ENCODE assay signal across 25 cellular contexts in genomic region chr6:104109806-104110205, GRCh38.
"Had no signal": no experiment of that assay in that cellular context is flagged by ENCODE, and none has a peak within 500 bp of the region (broad histone marks: within the 10 kb centered on the region; RNA-seq: fewer than 3 reads in every experiment).

No MANE protein-coding gene starts in this region.

- H3K4me3 ChIP-seq: prostate gland, right lobe of liver, sigmoid colon, stomach, thoracic aorta, thyroid gland, tibial nerve, upper lobe of left lung, vagina had no signal

- DNase-seq: naive thymus-derived CD8-positive, alpha-beta T cell; nephron progenitor cell; nucleus accumbens; right cardiac atrium; right lobe of liver; sigmoid colon; small intestine; stimulated activated CD4-positive, alpha-beta T cell treated with anti-CD3 and anti-CD28 coated beads, Interleukin-15, amount 100 ng/mL, for 24 hours; stimulated activated CD4-positive, alpha-beta T cell treated with anti-CD3 and anti-CD28 coated beads, Interleukin-2, amount 100 ng/mL, for 24 hours; stimulated activated CD4-positive, alpha-beta T cell treated with anti-CD3 and anti-CD28 coated beads, Interleukin-2, amount 100 ng/mL, for 48 hours; stimulated activated CD4-positive, alpha-beta T cell treated with anti-CD3 and anti-CD28 coated beads, Interleukin-4, amount 100 ng/mL, for 24 hours; stimulated activated naive B cell treated with anti-CD40 and anti-IgM and Interleukin-4, amounts not matched to agents 10 μg/mL and 1 μg/mL and 100 μg/mL, for 72 hours; stimulated activated naive CD4-positive, alpha-beta T cell treated with Interleukin-2 at 50 U/mL for 16 hours; stomach; thyroid gland; trophoblast cell; upper lobe of left lung had no signal

- ATAC-seq: naive thymus-derived CD8-positive, alpha-beta T cell; natural killer cell treated with Interleukin-12 subunit alpha and Interleukin-12 subunit beta and Interleukin-15 and Interleukin-18, amount 100 ng/mL, for 72 hours; right cardiac atrium; right lobe of liver; stimulated activated effector memory CD8-positive, alpha-beta T cell treated with anti-CD3 and anti-CD28 coated beads, Interleukin-12 subunit alpha, Interleukin-12 subunit beta, amount 100 ng/mL, for 72 hours; stimulated activated naive B cell treated with anti-CD40 and anti-IgM and Interleukin-4, amounts not matched to agents 10 μg/mL and 1 μg/mL and 100 μg/mL, for 72 hours had no signal

- H3K4me1 ChIP-seq: parathyroid adenoma, prostate gland, right lobe of liver, sigmoid colon, stomach, thyroid gland, tibial nerve, upper lobe of left lung, vagina had no signal

- H3K9ac ChIP-seq: parathyroid adenoma had no signal

- H3K79me2 ChIP-seq: parathyroid adenoma had no signal

- H2AFZ ChIP-seq: parathyroid adenoma had no signal

- H3K36me3 ChIP-seq: neutrophil, prostate gland, right lobe of liver, sigmoid colon, stomach, thoracic aorta, thyroid gland, tibial nerve, upper lobe of left lung, vagina had no signal

- H3K27ac ChIP-seq: neutrophil, parathyroid adenoma, prostate gland, right lobe of liver, sigmoid colon, stomach, thoracic aorta, thyroid gland, tibial nerve, upper lobe of left lung, vagina had no signal

- H3K9me3 ChIP-seq: neutrophil, prostate gland, right lobe of liver, sigmoid colon, stomach, thoracic aorta, thyroid gland, tibial nerve, upper lobe of left lung, vagina had no signal

- H3K27me3 ChIP-seq: neutrophil, right lobe of liver, sigmoid colon, stomach, thyroid gland, tibial nerve, upper lobe of left lung, vagina had no signal
